In the genomic region with DNA sequence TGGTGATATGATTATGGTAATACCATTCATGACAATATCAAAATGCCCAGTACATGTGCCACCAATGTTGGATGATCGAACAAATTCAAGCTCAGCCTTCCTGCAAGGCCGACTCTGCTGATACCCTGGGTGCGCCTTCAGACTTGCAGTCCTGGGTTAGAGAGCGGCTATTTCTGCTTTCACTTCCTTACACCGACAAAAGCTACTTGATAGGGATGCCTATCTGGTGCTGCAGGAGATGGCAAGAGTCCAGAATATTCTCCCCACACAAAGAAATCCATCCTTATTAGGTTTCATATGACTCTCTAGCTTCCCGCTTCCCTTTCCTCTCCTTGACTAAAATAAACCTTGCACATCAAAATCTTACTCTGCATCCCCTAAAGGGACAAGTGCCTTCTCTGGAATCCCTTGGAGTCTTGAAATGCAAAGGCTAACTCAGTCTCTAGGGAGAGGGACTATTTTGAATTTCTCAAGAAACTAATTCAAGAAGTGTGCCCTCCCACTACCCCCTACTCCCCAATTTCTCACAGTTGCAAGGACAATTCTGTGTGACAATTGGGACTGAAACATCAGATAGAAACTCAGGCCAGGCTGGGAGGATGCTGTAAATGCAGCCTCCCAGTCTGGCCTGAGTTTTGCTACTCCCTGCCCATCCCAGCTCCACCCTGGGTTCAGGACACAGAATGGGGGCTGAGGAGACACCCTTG, we compare ENCODE assay signal across 12 cellular contexts.
DNase-seq lines count a peak whose midpoint lies in the region; ATAC-seq lines count a peak whose summit lies in the region.
"Had no signal": no experiment of that assay in that cellular context is flagged by ENCODE, and none has a peak within 500 bp of the region (broad histone marks: within the 10 kb centered on the region; RNA-seq: fewer than 3 reads in every experiment).

No MANE protein-coding gene starts in this region.

- DNase-seq in Ammon's horn (ENCODE audit: low spot score) (peak; percentile 59), RPMI8226 (peak; percentile 24), germinal center (ENCODE audit: low spot score) (peak; percentile 21), NK-92 (lab: John Stamatoyannopoulos, UW; ENCODE audit: unreplicated experiment) (no peak), occipital lobe (lab: John Stamatoyannopoulos, UW) (no peak), NCI-H1694 (lab: John Stamatoyannopoulos, UW) (no peak)
- DNase-seq: activated T-cell treated with anti-CD3 and anti-CD28 coated beads for 4 hours; NCI-H2081; stimulated activated CD4-positive, alpha-beta T cell treated with anti-CD3 and anti-CD28 coated beads, Interleukin-15, amount 100 ng/mL, for 24 hours had no signal

- peak; percentile 71 for ATAC-seq in GM21360 (IDR thresholded peaks at IDR 0.05; ENCODE audit: unreplicated experiment)
- no peak for ATAC-seq in GM19463 (IDR thresholded peaks at IDR 0.05; ENCODE audit: unreplicated experiment)
- ATAC-seq: gastroesophageal sphincter had no signal

Comparison
In these comparisons a context has a peak if more than half of its experiments do, and no peak if none do; other contexts are left out.
1. DNase-seq: peak in Ammon's horn (single experiment), RPMI8226 (single experiment) and germinal center (single experiment); none in NK-92 (single experiment), occipital lobe (single experiment) and NCI-H1694 (single experiment).